Comparison of ENCODE assay signal across 8 cellular contexts in genomic region chr1:229230136-229230892, GRCh38. TPM values are rescaled to one million over a fixed set of nuclear protein-coding genes. Genes with fewer than 3 reads are reported as not detected.
DNase-seq lines count a peak whose midpoint lies in the region; ATAC-seq, FAIRE-seq and TF ChIP-seq lines count a peak whose summit lies in the region.

No MANE protein-coding gene starts in this region.

- H3K4me1 ChIP-seq in GM12878 (ENCODE audit: control insufficient read depth, insufficient read depth, low read length) (peaks cover 7% of the 10 kb centered on the region; the same call in 1 of the 2 replicates), parathyroid adenoma (peaks cover 7% of the 10 kb centered on the region)

- H3K9me3 ChIP-seq in GM12878 (replicated peaks; ENCODE audit: control insufficient read depth, insufficient read depth, low read length) = no peaks in the 10 kb centered on the region
- no peaks in the 10 kb centered on the region for H3K9me3 ChIP-seq in parathyroid adenoma (ENCODE audit: control insufficient read depth, low read length)

- no peak overlapping the region for H3K4me3 Mint-ChIP-seq in activated CD4-positive, alpha-beta T cell treated with anti-CD3 and anti-CD28 coated beads, Interleukin-2, amount 10 ng/mL, durations not matched to agents 24 days and 14 days

- no peak overlapping the region for H2AFZ ChIP-seq in GM12878 (ENCODE audit: control insufficient read depth, low read depth, low read length)
- H2AFZ ChIP-seq in parathyroid adenoma = peak overlapping the region; percentile 80

- BruUV-seq in GM12878 (replicated peaks; lab: Mats Ljungman, UMichigan) = no TSS peak

- SMC1A ChIA-PET in GM12878 (lab: Charles Lee; ENCODE audit: uncharacterized antibody, unreplicated experiment) = interaction anchor here (0.8 to 4.8 kb wide), 5 partner anchors 25 to 566 kb away, joined by 3 to 33 read pairs (median 3); no protein-coding TSS in a partner anchor

- peak; percentile 46 for ATAC-seq in GM18508 (IDR thresholded peaks at IDR 0.05; ENCODE audit: insufficient read depth, unreplicated experiment)
- peak; percentile 62 for ATAC-seq in HG03378 (IDR thresholded peaks at IDR 0.05; ENCODE audit: unreplicated experiment)
- peak; percentile 71 for ATAC-seq in GM12878
- no peak for ATAC-seq in GM21825 (IDR thresholded peaks at IDR 0.05; ENCODE audit: unreplicated experiment)

- CTCF ChIA-PET in GM12878 (lab: Yijun Ruan, JAX) = interaction anchor here (0.6 to 5.1 kb wide), 10 partner anchors 8 to 566 kb away, joined by 3 to 65 read pairs (median 4); no protein-coding TSS in a partner anchor

- peaks cover 12% of the 10 kb centered on the region for H3K4me1 Mint-ChIP-seq in activated CD4-positive, alpha-beta T cell treated with anti-CD3 and anti-CD28 coated beads, Interleukin-2, amount 10 ng/mL, durations not matched to agents 24 days and 14 days

- no peak for DNase-seq in GM12878 (ENCODE audit: low read depth, low spot score)
- no peak for DNase-seq in 8988T
- no peak for DNase-seq in HK-2 (ENCODE audit: unreplicated experiment)
- DNase-seq in activated CD4-positive, alpha-beta T cell treated with anti-CD3 and anti-CD28 coated beads, Interleukin-2, amount 10 ng/mL, durations not matched to agents 24 days and 14 days = no peak

- TF ChIP-seq EP300 in GM12878 (IDR thresholded peaks at IDR 0.05; ENCODE audit: borderline replicate concordance in 1 of 2, control insufficient read depth in 1 of 2, low read depth in 2 of 2, low read length in 2 of 2) = no peak

- no peaks in the 10 kb centered on the region; a peak in 2 of 4 replicates for H3K27me3 ChIP-seq in GM12878 (replicated peaks in 1 of 2; ENCODE audit: control insufficient read depth in 2 of 2, insufficient read depth in 2 of 2, low read length in 1 of 2)
- no peaks in the 10 kb centered on the region for H3K27me3 ChIP-seq in parathyroid adenoma (ENCODE audit: control insufficient read depth, insufficient read depth, low read length)

- no peaks in the 10 kb centered on the region for H4K20me1 ChIP-seq in GM12878 (ENCODE audit: control insufficient read depth, insufficient read depth)

- H3K27ac Mint-ChIP-seq in activated CD4-positive, alpha-beta T cell treated with anti-CD3 and anti-CD28 coated beads, Interleukin-2, amount 10 ng/mL, durations not matched to agents 24 days and 14 days = no peak overlapping the region

- H3K9ac ChIP-seq in GM12878 (ENCODE audit: control insufficient read depth, insufficient read depth, low read length) (no peak overlapping the region), parathyroid adenoma (no peak overlapping the region)

- H3K36me3 ChIP-seq in GM12878 (ENCODE audit: control insufficient read depth in 2 of 2, insufficient read depth in 2 of 2, low read length in 1 of 2) = no peaks in the 10 kb centered on the region
- H3K36me3 ChIP-seq in parathyroid adenoma (ENCODE audit: control insufficient read depth, insufficient read depth, low read length) = no peaks in the 10 kb centered on the region

- intact Hi-C loops in GM12878 (cut with micrococcal nuclease; ENCODE audit: unreplicated experiment) = no loop called here
- intact Hi-C loops in activated CD4-positive, alpha-beta T cell treated with anti-CD3 and anti-CD28 coated beads, Interleukin-2, amount 10 ng/mL, durations not matched to agents 24 days and 14 days (cut with micrococcal nuclease) = no loop called here

- RAD21 ChIA-PET in GM12878 (lab: Charles Lee; ENCODE audit: unreplicated experiment) = interaction anchor here (0.5 to 4.6 kb wide), 5 partner anchors 10 to 729 kb away, joined by 3 to 17 read pairs (median 4); no protein-coding TSS in a partner anchor

- H3K36me3 Mint-ChIP-seq in activated CD4-positive, alpha-beta T cell treated with anti-CD3 and anti-CD28 coated beads, Interleukin-2, amount 10 ng/mL, durations not matched to agents 24 days and 14 days (ENCODE audit: low read depth) = no peaks in the 10 kb centered on the region

- no peak for TF ChIP-seq POLR2A in GM12878 (IDR thresholded peaks at IDR 0.05; ENCODE audit: low read depth, low read length)

- POLR2A ChIA-PET in GM12878 (lab: Charles Lee) = no interaction called here

- in situ Hi-C loops in GM12878 (cut with MboI) = loop anchor here (5.0 to 10.0 kb wide), 2 partner anchors 558 to 726 kb away; no protein-coding TSS in a partner anchor

- H3K9me3 Mint-ChIP-seq in activated CD4-positive, alpha-beta T cell treated with anti-CD3 and anti-CD28 coated beads, Interleukin-2, amount 10 ng/mL, durations not matched to agents 24 days and 14 days = no peaks in the 10 kb centered on the region

- no peak for FAIRE-seq in GM12878 (lab: Jason Lieb, UNC)

- 4% methylated on average over 14 of the region's 14 CpGs for WGBS in GM12878 (ENCODE audit: insufficient coverage, insufficient replicate concordance, low lambda C conversion rate, missing lambda C conversion rate)

- TF ChIP-seq CTCF in GM12878 (IDR thresholded peaks at IDR 0.05 in 2 of 3, conservative IDR thresholded peaks at IDR 0.05 in 1 of 3; ENCODE audit: control insufficient read depth in 2 of 3, extremely low read depth in 1 of 3, insufficient read depth in 1 of 3, low read depth in 3 of 3, low read length in 3 of 3) (no peak), parathyroid adenoma (IDR thresholded peaks at IDR 0.05) (no peak)

- no peak overlapping the region for H3K4me3 ChIP-seq in GM12878
- H3K4me3 ChIP-seq in parathyroid adenoma (ENCODE audit: low read depth, low read length) = no peak overlapping the region

- H3K4me2 ChIP-seq in GM12878 (ENCODE audit: control insufficient read depth, insufficient read depth) (peak overlapping the region; percentile 46; the same call in 1 of the 2 replicates), parathyroid adenoma (ENCODE audit: low read length) (peak overlapping the region; percentile 60)

- H3K27me3 Mint-ChIP-seq in activated CD4-positive, alpha-beta T cell treated with anti-CD3 and anti-CD28 coated beads, Interleukin-2, amount 10 ng/mL, durations not matched to agents 24 days and 14 days = peaks cover 31% of the 10 kb centered on the region

- H3K27ac ChIP-seq in GM12878 (ENCODE audit: control insufficient read depth, insufficient read depth) = no peak overlapping the region
- peak overlapping the region; percentile 58 for H3K27ac ChIP-seq in parathyroid adenoma

- no peak for TF ChIP-seq RAD21 in GM12878 (IDR thresholded peaks at IDR 0.05; ENCODE audit: insufficient read depth, low read depth, low read length)

- no peaks in the 10 kb centered on the region for H3K79me2 ChIP-seq in GM12878 (ENCODE audit: control insufficient read depth, insufficient read depth, low read length)
- H3K79me2 ChIP-seq in parathyroid adenoma = no peaks in the 10 kb centered on the region

TF ChIP-seq in GM12878, 131 proteins besides CTCF, POLR2A, EP300 and RAD21 (continues in another document):
- peak; percentile 47; the same call in 1 of the 2 replicates for TF ChIP-seq NFIC (IDR thresholded peaks at IDR 0.05; ENCODE audit: low read depth, low read length)
- peak; percentile 27; the same call in 1 of the 2 replicates for TF ChIP-seq IKZF1 (conservative IDR thresholded peaks at IDR 0.05)
- 0 out of 2 replicates have a peak, but pooled peaks have one; percentile 19 for TF ChIP-seq PKNOX1 (IDR thresholded peaks at IDR 0.05)
- TF ChIP-seq DPF2 (IDR thresholded peaks at IDR 0.05) = 0 out of 2 replicates have a peak, but pooled peaks have one; percentile 24
- TF ChIP-seq TCF12 (IDR thresholded peaks at IDR 0.05; ENCODE audit: low read depth, low read length) = 0 out of 2 replicates have a peak, but pooled peaks have one; percentile 46
- TF ChIP-seq SMC3 (IDR thresholded peaks at IDR 0.05; ENCODE audit: borderline replicate concordance, low read length) = no peak
- TF ChIP-seq ZNF384 (IDR thresholded peaks at IDR 0.05; ENCODE audit: borderline replicate concordance, low read depth, low read length) = peak; percentile 44; the same call in 1 of the 2 replicates
- TF ChIP-seq ATF7 (IDR thresholded peaks at IDR 0.05; ENCODE audit: low read depth) = peak; percentile 28; the same call in 1 of the 2 replicates
- 0 out of 2 replicates have a peak, but pooled peaks have one; percentile 27 for TF ChIP-seq GABPA (IDR thresholded peaks at IDR 0.05; ENCODE audit: low read depth)
- no peak for TF ChIP-seq LARP7 (IDR thresholded peaks at IDR 0.05)
- TF ChIP-seq CREM (IDR thresholded peaks at IDR 0.05; ENCODE audit: low read depth) = 0 out of 2 replicates have a peak, but pooled peaks have one; percentile 20
- peak; percentile 79 for TF ChIP-seq JUNB (IDR thresholded peaks at IDR 0.05)
- TF ChIP-seq RUNX3 (IDR thresholded peaks at IDR 0.05; ENCODE audit: low read length) = no peak

RNA-seq across cellular contexts. Expression of gene RAB4A, which starts 40.6 kb away (rescaled TPM):
- total RNA-seq in GM12878 (2013; cell fraction: nucleolus; rRNA removed) = 2.4 and 3.1 TPM in 2 replicates
- total RNA-seq in GM12878 (2014; rRNA removed) (13.6 and 20.8 TPM in 2 replicates), GM12878 (2014; rRNA removed; fragmentation: Illumina TruSeq; extraction: Trizol) (10.1 and 10.4 TPM in 2 replicates), GM12878 (2021) (35.8 and 40.9 TPM in 2 replicates)
- polyA plus RNA-seq in GM12878 (2011; ENCODE audit: low read depth) = 9.1 TPM
- polyA plus RNA-seq in GM12878 (2011; rRNA removed) (10.2 and 16.8 TPM in 2 replicates), GM12878 (2014; fragmentation: Illumina TruSeq; extraction: Trizol) (12.3 and 14.5 TPM in 2 replicates), GM12878 (2014; fragmentation: Nextera tagmentation; extraction: Ambion mirVana) (1 to 10 TPM; 4.0 to 8.5 TPM), GM12878 (2014; rRNA removed) (31.4 and 32.2 TPM in 2 replicates), GM12878 (2016; fragmentation: Nextera tagmentation; extraction: Ambion mirVana) (10 to 100 TPM; 25.1 to 28.8 TPM)
- polyA plus RNA-seq in GM12878 (2011; cell fraction: cytosol; rRNA removed) = 6.1 and 6.3 TPM in 2 replicates
- polyA plus RNA-seq in GM12878 (2011; cell fraction: nucleus; rRNA removed) = 3.1 and 3.2 TPM in 2 replicates
- polyA plus RNA-seq in GM12878 (2012) = 14.8 and 19.9 TPM in 2 replicates
- 1.7 and 3.4 TPM in 2 replicates for polyA minus RNA-seq in GM12878 (2011; rRNA and poly(A)+ RNA removed)
- 1.1 and 3.4 TPM in 2 replicates for polyA minus RNA-seq in GM12878 (2011; cell fraction: cytosol; rRNA and poly(A)+ RNA removed)
- polyA minus RNA-seq in GM12878 (2011; cell fraction: nucleus; rRNA and poly(A)+ RNA removed) = 1.3 and 3.2 TPM in 2 replicates
- total RNA-seq in activated CD4-positive, alpha-beta T cell treated with anti-CD3 and anti-CD28 coated beads, Interleukin-2, amount 10 ng/mL, durations not matched to agents 24 days and 14 days = 30.7 and 34.8 TPM in 2 replicates
